In genomic region chr6:43914272-43915147, GRCh38 we compare ENCODE assay signal across 26 cellular contexts.
A peak's percentile ranks its signal among the peaks of the same experiment; 100 is the strongest.
DNase-seq lines count a peak whose midpoint lies in the region; ATAC-seq, FAIRE-seq and TF ChIP-seq lines count a peak whose summit lies in the region.
"Had no signal": no experiment of that assay in that cellular context is flagged by ENCODE, and none has a peak within 500 bp of the region (broad histone marks: within the 10 kb centered on the region; RNA-seq: fewer than 3 reads in every experiment).

No MANE protein-coding gene starts in this region.

- peak overlapping the region; percentile 63 for H2AK5ac ChIP-seq in mesenchymal stem cell (ENCODE audit: low read length, severe bottlenecking)

- CTCF ChIA-PET in K562 (lab: Yijun Ruan, JAX; ENCODE audit: low intra/inter-chr PET ratio), result no interaction called here

- no peak overlapping the region for H2BK5ac ChIP-seq in mesenchymal stem cell (ENCODE audit: low read depth, low read length, poor library complexity, severe bottlenecking)

- intact Hi-C loops in K562 (cut with micrococcal nuclease), result no loop called here

- H3K4me2 ChIP-seq in K562 (ENCODE audit: insufficient read depth, low read length) (no peak overlapping the region), mesenchymal stem cell (ENCODE audit: low read length, poor library complexity, severe bottlenecking) (peak overlapping the region; percentile 5)
- H3K4me2 ChIP-seq: GM23338 had no signal

- H3K79me1 ChIP-seq in mesenchymal stem cell (replicated peaks; ENCODE audit: low read length, poor library complexity, severe bottlenecking), result no peaks in the 10 kb centered on the region

- no peak overlapping the region for H2BK120ac ChIP-seq in mesenchymal stem cell (ENCODE audit: low read depth, low read length)

- ATAC-seq in K562 (no peak), HG02938 (IDR thresholded peaks at IDR 0.05; ENCODE audit: unreplicated experiment) (no peak)
- ATAC-seq: activated naive CD8-positive, alpha-beta T cell treated with anti-CD3 and anti-CD28 coated beads, Interleukin-2, amount 50 U/mL, for 24 hours; GM23338; PC-3; sciatic nerve had no signal

- H3K4me3 ChIP-seq in H7 (ENCODE audit: insufficient read depth, low read depth, low read length), result no peak overlapping the region
- H3K4me3 ChIP-seq in K562, result no peak overlapping the region
- no peak overlapping the region for H3K4me3 ChIP-seq in mesenchymal stem cell (ENCODE audit: insufficient read depth in 1 of 2, low read depth in 1 of 2, low read length in 2 of 2)
- H3K4me3 ChIP-seq in coronary artery, result no peak overlapping the region
- H3K4me3 ChIP-seq: GM23338, MG63, prostate gland, tibial nerve had no signal

- peak overlapping the region in 1 of 2 experiments; percentile 20 for H3K4ac ChIP-seq in mesenchymal stem cell (ENCODE audit: low read depth in 1 of 2, low read length in 2 of 2)

- H4K20me1 ChIP-seq in K562 (replicated peaks; ENCODE audit: control insufficient read depth, insufficient read depth, low read length), result no peaks in the 10 kb centered on the region

- H3K9ac ChIP-seq in K562 (ENCODE audit: insufficient read depth in 1 of 2, low read depth in 2 of 2, low read length in 2 of 2), result peak overlapping the region in 1 of 2 experiments; percentile 39; a peak in 2 of 4 replicates
- no peak overlapping the region for H3K9ac ChIP-seq in mesenchymal stem cell (ENCODE audit: low read length)

- no peaks in the 10 kb centered on the region for H3K79me2 ChIP-seq in K562 (ENCODE audit: control insufficient read depth, insufficient read depth, low read length)

- TF ChIP-seq EP300 in K562 (IDR thresholded peaks at IDR 0.05; ENCODE audit: low read length), result no peak

- 76% methylated on average over 11 of the region's 11 CpGs for WGBS in K562 (ENCODE audit: insufficient coverage, low coverage, missing lambda C conversion rate)
- WGBS in mesenchymal stem cell, result 90% methylated on average over 11 of the region's 11 CpGs

- H3K4me1 ChIP-seq in K562 (replicated peaks in 1 of 2; ENCODE audit: control insufficient read depth in 2 of 2, insufficient read depth in 2 of 2, low read length in 2 of 2), result peaks cover 36 to 81% of the 10 kb centered on the region in 2 experiments
- peaks cover 46% of the 10 kb centered on the region for H3K4me1 ChIP-seq in mesenchymal stem cell (ENCODE audit: control insufficient read depth, insufficient read depth, low read depth, low read length)
- H3K4me1 ChIP-seq: prostate gland had no signal

- no peak for FAIRE-seq in K562 (lab: Jason Lieb, UNC)

- TF ChIP-seq RAD21 in K562 (CRISPR knock-in tag; conservative IDR thresholded peaks at IDR 0.05 in 1 of 2, IDR thresholded peaks at IDR 0.05 in 1 of 2), result no peak

- H3K36me3 ChIP-seq in H7 (replicated peaks; ENCODE audit: control insufficient read depth, insufficient read depth, low read length), result no peaks in the 10 kb centered on the region
- no peaks in the 10 kb centered on the region for H3K36me3 ChIP-seq in K562 (ENCODE audit: control insufficient read depth, insufficient read depth, low read length)
- H3K36me3 ChIP-seq in mesenchymal stem cell (ENCODE audit: control insufficient read depth in 1 of 2, insufficient read depth in 2 of 2, low read depth in 1 of 2, low read length in 2 of 2), result no peaks in the 10 kb centered on the region
- H3K36me3 ChIP-seq: MG63, prostate gland, tibial nerve had no signal

- H2AFZ ChIP-seq in K562 (ENCODE audit: low read depth, low read length) (no peak overlapping the region), mesenchymal stem cell (ENCODE audit: low read depth, low read length) (no peak overlapping the region)
- H2AFZ ChIP-seq: GM23338 had no signal

- H3K9me3 ChIP-seq in K562 (replicated peaks; ENCODE audit: control insufficient read depth, insufficient read depth, low read depth, low read length), result no peaks in the 10 kb centered on the region
- H3K9me3 ChIP-seq in mesenchymal stem cell (ENCODE audit: control insufficient read depth, low read length), result no peaks in the 10 kb centered on the region
- H3K9me3 ChIP-seq: MG63, prostate gland, tibial nerve had no signal

- POLR2A ChIA-PET in K562 (lab: Yijun Ruan, JAX), result interaction anchor here (0.5 to 7.6 kb wide), 20 partner anchors 7 to 1871 kb away, joined by 3 to 102 read pairs (median 4); partner anchors contain the start of gene VEGFA

- H3K27me3 ChIP-seq in H7 (ENCODE audit: control insufficient read depth, insufficient read depth, low read length) (no peaks in the 10 kb centered on the region), K562 (ENCODE audit: control insufficient read depth in 2 of 2, insufficient read depth in 2 of 2, low read length in 2 of 2) (no peaks in the 10 kb centered on the region), mesenchymal stem cell (ENCODE audit: control insufficient read depth in 1 of 2, insufficient read depth in 1 of 2, low read length in 2 of 2) (no peaks in the 10 kb centered on the region)
- H3K27me3 ChIP-seq: MG63, tibial nerve had no signal

- H2BK15ac ChIP-seq in mesenchymal stem cell (ENCODE audit: low read depth, poor library complexity, severe bottlenecking), result peak overlapping the region; percentile 53

- H3K27ac ChIP-seq in K562 (ENCODE audit: extremely low read depth, low read depth, low read length) (no peak overlapping the region), mesenchymal stem cell (ENCODE audit: low read length, poor library complexity, severe bottlenecking) (no peak overlapping the region), coronary artery (no peak overlapping the region)
- H3K27ac ChIP-seq: prostate gland, tibial nerve had no signal

- TF ChIP-seq CTCF in K562 (IDR thresholded peaks at IDR 0.05 in 2 of 3, conservative IDR thresholded peaks at IDR 0.05 in 1 of 3; ENCODE audit: insufficient read depth in 2 of 3, low read depth in 1 of 3, low read length in 3 of 3) (no peak), coronary artery (IDR thresholded peaks at IDR 0.05) (no peak)

- DNase-seq in H7 (peak; percentile 30), K562 (ENCODE audit: extremely low read depth in 1 of 4, low spot score in 3 of 4) (no peak), mesenchymal stem cell (no peak), coronary artery (ENCODE audit: low spot score) (no peak), HuH-7 (ENCODE audit: low spot score) (no peak), NCI-H2171 (lab: John Stamatoyannopoulos, UW) (no peak)
- DNase-seq: activated CD4-positive, alpha-beta memory T cell treated with anti-CD3 and anti-CD28 coated beads for 36 hours; activated CD4-positive, CD25-positive, alpha-beta regulatory T cell treated with anti-CD3 and anti-CD28 coated beads, Interleukin-2, amount 50 U/mL, for 72 hours; activated naive CD4-positive, alpha-beta T cell; activated naive CD8-positive, alpha-beta T cell treated with anti-CD3 and anti-CD28 coated beads, Interleukin-2, amount 50 U/mL, for 24 hours; effector CD4-positive, alpha-beta T cell; KG1; mesendoderm; MG63; NCI-H1105 treated with DMSO at 0.1 percent for 48 hours; NCI-H2029 treated with DMSO at 0.1 percent for 48 hours; NCI-H526 treated with DMSO at 0.1 percent for 48 hours; NK-92 treated with Interleukin-12 subunit alpha and Interleukin-12 subunit beta, amount 100 ng/mL, for 24 hours; PC-3; stimulated activated CD4-positive, alpha-beta T cell treated with anti-CD3 and anti-CD28 coated beads, Interleukin-4, amount 100 ng/mL, for 1 hour; T-helper 2 cell had no signal

- TF ChIP-seq POLR2A in K562 (conservative IDR thresholded peaks at IDR 0.05), result no peak

- no peak overlapping the region for H3K14ac ChIP-seq in mesenchymal stem cell (ENCODE audit: low read length in 2 of 2)

- H3K9me1 ChIP-seq in K562 (ENCODE audit: control insufficient read depth, insufficient read depth, low read length), result no peaks in the 10 kb centered on the region

- peak overlapping the region; percentile 55 to 69 for H2BK12ac ChIP-seq in mesenchymal stem cell (ENCODE audit: low read length in 2 of 2)

- H4K91ac ChIP-seq in mesenchymal stem cell (ENCODE audit: low read length), result peak overlapping the region; percentile 44

- H4K8ac ChIP-seq in mesenchymal stem cell (ENCODE audit: low read length), result peak overlapping the region; percentile 53

- H3K18ac ChIP-seq in mesenchymal stem cell (ENCODE audit: low read depth in 1 of 2, low read length in 2 of 2), result peak overlapping the region; percentile 9 to 72

- no TSS peak for BruUV-seq in K562 (replicated peaks; lab: Mats Ljungman, UMichigan)

- H3K23ac ChIP-seq in mesenchymal stem cell (ENCODE audit: low read length in 2 of 2), result no peak overlapping the region

- in situ Hi-C loops in K562 (cut with MboI), result no loop called here

TF ChIP-seq in K562, 482 proteins besides CTCF, POLR2A, EP300 and RAD21 (continues in another document):
- TF ChIP-seq MECOM (CRISPR knock-in tag; IDR thresholded peaks at IDR 0.05) (peak; percentile 44; the same call in 1 of the 2 replicates), CBX3 (IDR thresholded peaks at IDR 0.05; ENCODE audit: borderline replicate concordance in 1 of 2, low read length in 2 of 2) (no peak), NR2F6 (CRISPR knock-in tag; IDR thresholded peaks at IDR 0.05) (no peak), USF1 (CRISPR knock-in tag; IDR thresholded peaks at IDR 0.05) (peak; percentile 34; the same call in 1 of the 2 replicates), CBX5 (IDR thresholded peaks at IDR 0.05; ENCODE audit: borderline replicate concordance, low read depth) (no peak), ILF3 (IDR thresholded peaks at IDR 0.05; ENCODE audit: borderline replicate concordance) (no peak), MEF2A (IDR thresholded peaks at IDR 0.05; ENCODE audit: control insufficient read depth, low read depth, low read length) (no peak), MCM5 (IDR thresholded peaks at IDR 0.05; ENCODE audit: low read depth) (no peak), RBFOX2 (IDR thresholded peaks at IDR 0.05; ENCODE audit: low read depth, low read length) (peak; percentile 59), POLR2G (IDR thresholded peaks at IDR 0.05; ENCODE audit: low read depth, low read length) (0 out of 2 replicates have a peak, but pooled peaks have one; percentile 19), ZNF584 (CRISPR knock-in tag; IDR thresholded peaks at IDR 0.05; ENCODE audit: low read depth) (peak; percentile 19; the same call in 1 of the 2 replicates), RBM17 (IDR thresholded peaks at IDR 0.05; ENCODE audit: borderline replicate concordance, low read depth, low read length) (no peak), ARID1B (IDR thresholded peaks at IDR 0.05) (no peak), SP2 (IDR thresholded peaks at IDR 0.05; ENCODE audit: extremely low read depth, low read depth, low read length, poor library complexity, severe bottlenecking) (no peak), ZNF197 (CRISPR knock-in tag; IDR thresholded peaks at IDR 0.05; ENCODE audit: low read depth) (0 out of 2 replicates have a peak, but pooled peaks have one; percentile 43), SREBF2 (CRISPR knock-in tag; IDR thresholded peaks at IDR 0.05) (no peak)
